In genomic region chr9:99055384-99055783, GRCh38 we compare ENCODE assay signal across 21 cellular contexts. TPM values are rescaled to one million over a fixed set of nuclear protein-coding genes. Genes with fewer than 3 reads are reported as not detected.
DNase-seq lines count a peak whose midpoint lies in the region; ATAC-seq, FAIRE-seq and TF ChIP-seq lines count a peak whose summit lies in the region.
"Had no signal": no experiment of that assay in that cellular context is flagged by ENCODE, and none has a peak within 500 bp of the region (broad histone marks: within the 10 kb centered on the region; RNA-seq: fewer than 3 reads in every experiment).

No MANE protein-coding gene starts in this region.

- H3K9me2 ChIP-seq in PC-9 (ENCODE audit: insufficient read depth): no peaks in the 10 kb centered on the region; the same call in 1 of the 2 replicates

- H3K4me2 ChIP-seq in PC-9: peak overlapping the region; percentile 56

- H3K27me3 ChIP-seq in PC-9 (ENCODE audit: insufficient read depth, low read depth) (no peaks in the 10 kb centered on the region), liver (ENCODE audit: control insufficient read depth in 4 of 4, insufficient read depth in 4 of 4, low read length in 3 of 4) (no peaks in the 10 kb centered on the region)
- H3K27me3 ChIP-seq: brain microvascular endothelial cell, esophagus muscularis mucosa had no signal

- ATAC-seq in HG02610 (IDR thresholded peaks at IDR 0.05; ENCODE audit: unreplicated experiment): no peak
- ATAC-seq: right cardiac atrium had no signal

- TF ChIP-seq CTCF in PC-9 (conservative IDR thresholded peaks at IDR 0.05) (no peak), liver (IDR thresholded peaks at IDR 0.05; ENCODE audit: low read depth, low read length, missing input control) (no peak)

- no peak overlapping the region for H2AFZ ChIP-seq in PC-9

- no peak for TF ChIP-seq POLR2A in GM12892 (IDR thresholded peaks at IDR 0.05; ENCODE audit: low read depth, low read length)

- H3K36me3 ChIP-seq in PC-9 (ENCODE audit: low read depth) (no peaks in the 10 kb centered on the region), liver (ENCODE audit: control insufficient read depth in 4 of 4, insufficient read depth in 3 of 4, low read depth in 1 of 4, low read length in 3 of 4) (no peaks in the 10 kb centered on the region)
- H3K36me3 ChIP-seq: brain microvascular endothelial cell had no signal

- FAIRE-seq in GM12892 (lab: Jason Lieb, UNC): no peak
- FAIRE-seq: GM19239, islet of Langerhans had no signal

- no peaks in the 10 kb centered on the region; the same call in 1 of the 2 replicates for H3K9me3 ChIP-seq in PC-9 (ENCODE audit: insufficient read depth, low read depth)
- no peaks in the 10 kb centered on the region for H3K9me3 ChIP-seq in liver (ENCODE audit: control insufficient read depth in 4 of 4, low read length in 3 of 4)
- H3K9me3 ChIP-seq: esophagus muscularis mucosa had no signal

- H3K27ac ChIP-seq in PC-9 (peak overlapping the region; percentile 92), liver (ENCODE audit: low read depth in 1 of 2, low read length in 2 of 2) (no peak overlapping the region)
- H3K27ac ChIP-seq: esophagus muscularis mucosa had no signal

- CTCF ChIA-PET in PC-9 (lab: Charles Lee): interaction anchor here (0.6 to 1.0 kb wide), 2 partner anchors 49 to 86 kb away, joined by 3 to 5 read pairs; partner anchors contain the start of gene TGFBR1

- no peak overlapping the region for H3K9ac ChIP-seq in liver (ENCODE audit: low read depth in 1 of 2, low read length in 2 of 2)

- H3K4me1 ChIP-seq in PC-9 (replicated peaks; ENCODE audit: insufficient read depth) (peaks cover 84% of the 10 kb centered on the region), liver (ENCODE audit: control insufficient read depth in 4 of 4, insufficient read depth in 4 of 4, low read length in 3 of 4) (no peaks in the 10 kb centered on the region)

- POLR2A ChIA-PET in PC-9 (lab: Charles Lee; ENCODE audit: unreplicated experiment): interaction anchor here (0.6 kb wide), 1 partner anchor 103 kb away, joined by 6 read pairs; no protein-coding TSS in a partner anchor

- no peaks in the 10 kb centered on the region for H3K79me2 ChIP-seq in PC-9 (ENCODE audit: low read depth)

- no peaks in the 10 kb centered on the region for H4K20me1 ChIP-seq in PC-9 (ENCODE audit: insufficient read depth)

- intact Hi-C loops in PC-9 (cut with micrococcal nuclease; ENCODE audit: unreplicated experiment): loop anchor here (10.0 kb wide), 1 partner anchor 51 kb away; no protein-coding TSS in a partner anchor

- TF ChIP-seq RAD21 in liver (IDR thresholded peaks at IDR 0.05): no peak

- DNase-seq in Daoy (ENCODE audit: low read depth): peak; percentile 60
- peak; percentile 50 to 94 for DNase-seq in PC-9
- DNase-seq in astrocyte of the hippocampus (ENCODE audit: low read depth, low spot score): peak; percentile 79
- DNase-seq in GM12892 (ENCODE audit: insufficient read length): no peak
- DNase-seq in hepatic stellate cell (ENCODE audit: low spot score): no peak
- DNase-seq in NCI-H1105 (lab: John Stamatoyannopoulos, UW): no peak
- DNase-seq: activated gamma-delta T cell, brain microvascular endothelial cell, HCEC 1CT, Kasumi-1, midbrain, NCI-H1417, NCI-H345, SHP77, T-helper 9 cell had no signal

- WGBS in liver: 87% methylated on average over 1 of the region's 1 CpG

- peaks cover 39% of the 10 kb centered on the region for H3F3A ChIP-seq in PC-9 (ENCODE audit: insufficient read depth, low read depth)

- no TSS peak for BruUV-seq in PC-9 (replicated peaks; lab: Mats Ljungman, UMichigan)

- H3K4me3 ChIP-seq in PC-9: no peak overlapping the region
- H3K4me3 ChIP-seq in liver (ENCODE audit: low read depth in 1 of 3, low read length in 3 of 3): no peak overlapping the region
- H3K4me3 ChIP-seq: esophagus muscularis mucosa had no signal

TF ChIP-seq in liver, 16 proteins besides CTCF, POLR2A, EP300 and RAD21:
- TF ChIP-seq HNF4A (conservative IDR thresholded peaks at IDR 0.05) (peak; percentile 21 to 49), RXRA (IDR thresholded peaks at IDR 0.05) (peak; percentile 54 to 65), FOXA1 (IDR thresholded peaks at IDR 0.05) (no peak)

RNA-seq across cellular contexts. Expression of gene TGFBR1, which starts 49.5 kb away (rescaled TPM):
- 44.7 and 53.5 TPM in 2 replicates for total RNA-seq in Daoy (2014; rRNA removed; shearing (Covaris generic))
- total RNA-seq in PC-9 (2021) (17.1 and 18.3 TPM in 2 replicates), liver (10 to 100 TPM; 17.6 to 18.2 TPM)
- polyA plus RNA-seq in liver: 1 to 10 TPM; 3.1 to 4.5 TPM
- 15.0 TPM for polyA plus RNA-seq in GM12892 (2012; ENCODE audit: missing spikeins)

Comparison
In these comparisons a context has a peak if more than half of its experiments do, and no peak if none do; other contexts are left out.
1. DNase-seq: peak in Daoy (single experiment), PC-9 (2 of 2) and astrocyte of the hippocampus (single experiment); none in GM12892 (single experiment), hepatic stellate cell (single experiment) and NCI-H1105 (single experiment).